9 cellular contexts compared by ENCODE assay signal in genomic region chr6:1396952-1397868, GRCh38. TPM values are rescaled to one million over a fixed set of nuclear protein-coding genes. Genes with fewer than 3 reads are reported as not detected.
DNase-seq lines count a peak whose midpoint lies in the region; ATAC-seq and TF ChIP-seq lines count a peak whose summit lies in the region.
"Had no signal": no experiment of that assay in that cellular context is flagged by ENCODE, and none has a peak within 500 bp of the region (broad histone marks: within the 10 kb centered on the region; RNA-seq: fewer than 3 reads in every experiment).

No MANE protein-coding gene starts in this region.

- DNase-seq in Caco-2 = peak; percentile 63 to 79
- DNase-seq in GOT3 (lab: John Stamatoyannopoulos, UW) = peak; percentile 32
- peak; percentile 18 for DNase-seq in NCI-H2081 treated with DMSO at 0.1 percent for 48 hours (lab: John Stamatoyannopoulos, UW)
- DNase-seq in activated CD4-positive, CD25-positive, alpha-beta regulatory T cell (lab: John Stamatoyannopoulos, UW) = peak; percentile 48 to 61 (median 58)
- DNase-seq in cardiac fibroblast (ENCODE audit: low read depth in 2 of 2) = peak; percentile 74 to 80
- peak; percentile 89 for DNase-seq in left kidney (ENCODE audit: low read depth, low spot score)
- DNase-seq in stimulated activated CD4-positive, alpha-beta T cell treated with anti-CD3 and anti-CD28 coated beads, Interleukin-4, amount 100 ng/mL, for 24 hours = peak; percentile 73

- no peaks in the 10 kb centered on the region for H3K4me1 ChIP-seq in Caco-2

- H3K4me3 ChIP-seq in Caco-2 (ENCODE audit: low read depth, low read length) = no peak overlapping the region
- H3K4me3 ChIP-seq in cardiac fibroblast (replicated peaks in 1 of 2; ENCODE audit: low read depth in 2 of 2, low read length in 2 of 2) = no peak overlapping the region

- H3K36me3 Mint-ChIP-seq in Caco-2 (ENCODE audit: insufficient read depth, unreplicated experiment) = no peaks in the 10 kb centered on the region

- no peak overlapping the region for H3K4me3 Mint-ChIP-seq in Caco-2 (ENCODE audit: unreplicated experiment)

- H3K4me1 Mint-ChIP-seq in Caco-2 (ENCODE audit: low read depth, unreplicated experiment) = peaks cover 5% of the 10 kb centered on the region

- no peaks in the 10 kb centered on the region for H3K9me3 ChIP-seq in Caco-2

- no peak overlapping the region for H3K27ac Mint-ChIP-seq in Caco-2 (ENCODE audit: unreplicated experiment)

- H3K9me3 Mint-ChIP-seq in Caco-2 (ENCODE audit: unreplicated experiment) = no peaks in the 10 kb centered on the region

- TF ChIP-seq CTCF in Caco-2 (IDR thresholded peaks at IDR 0.05; ENCODE audit: insufficient read depth in 1 of 2, low read depth in 1 of 2, low read length in 1 of 2, severe bottlenecking in 1 of 2, unreplicated experiment in 1 of 2) (peak; percentile 93 to 97), cardiac fibroblast (IDR thresholded peaks at IDR 0.05; ENCODE audit: low read depth, low read length) (peak; percentile 98)

- POLR2A ChIA-PET in Caco-2 (lab: Charles Lee) = no interaction called here

- no TSS peak for BruUV-seq in Caco-2 (replicated peaks; lab: Mats Ljungman, UMichigan)

- CTCF ChIA-PET in Caco-2 (lab: Charles Lee) = interaction anchor here (0.5 to 1.8 kb wide), 12 partner anchors 11 to 1208 kb away, joined by 3 to 11 read pairs (median 5); no protein-coding TSS in a partner anchor

- ATAC-seq in GM21447 (IDR thresholded peaks at IDR 0.05; ENCODE audit: unreplicated experiment) = no peak

- H3K36me3 ChIP-seq in Caco-2 (ENCODE audit: control insufficient read depth, insufficient read depth, low read length) = no peaks in the 10 kb centered on the region

- peaks cover 10% of the 10 kb centered on the region for H3K27me3 Mint-ChIP-seq in Caco-2 (ENCODE audit: insufficient read depth, unreplicated experiment)

- intact Hi-C loops in Caco-2 (cut with micrococcal nuclease; ENCODE audit: unreplicated experiment) = loop anchor here (1.0 to 10.0 kb wide), 4 partner anchors 33 to 672 kb away; no protein-coding TSS in a partner anchor

- no peaks in the 10 kb centered on the region for H3K27me3 ChIP-seq in Caco-2 (replicated peaks; ENCODE audit: control insufficient read depth, insufficient read depth, low read length)

RNA-seq across cellular contexts. Expression of gene FOXF2, which starts 7.8 kb away (rescaled TPM):
- 0.79 and 0.88 TPM in 2 replicates for total RNA-seq in Caco-2 (2022)
- total RNA-seq: T-helper 1 cell treated with Interleukin-12 subunit alpha and Interleukin-12 subunit beta and Interleukin-4 antibody, amounts not matched to agents 30 ng/mL and 1 ng/mL, for 36 hours had no signal

Comparison
In these comparisons a context has a peak if more than half of its experiments do, and no peak if none do; other contexts are left out.
1. DNase-seq: peak in every context shown above with its lines; median percentile 89 in left kidney; 77 in cardiac fibroblast; 73 in stimulated activated CD4-positive, alpha-beta T cell treated with anti-CD3 and anti-CD28 coated beads, Interleukin-4, amount 100 ng/mL, for 24 hours; 71 in Caco-2; 58 in activated CD4-positive, CD25-positive, alpha-beta regulatory T cell; 32 in GOT3; 18 in NCI-H2081 treated with DMSO at 0.1 percent for 48 hours.